Comparison of ENCODE assay signal across 8 cellular contexts in genomic region chr1:3319874-3320245, GRCh38.
DNase-seq lines count a peak whose midpoint lies in the region; ATAC-seq and TF ChIP-seq lines count a peak whose summit lies in the region.

No MANE protein-coding gene starts in this region.

- H3K27ac Mint-ChIP-seq in CD8-positive, alpha-beta T cell = no peak overlapping the region
- H3K27ac Mint-ChIP-seq in activated naive CD8-positive, alpha-beta T cell treated with anti-CD3 and anti-CD28 coated beads, Interleukin-2, amount 50 U/mL, for 24 hours = no peak overlapping the region
- no peak overlapping the region for H3K27ac Mint-ChIP-seq in stimulated activated memory B cell treated with anti-CD40 and anti-IgM and Interleukin-4, amounts not matched to agents 10 μg/mL and 1 μg/mL and 100 μg/mL, for 72 hours

- intact Hi-C loops in CD8-positive, alpha-beta T cell (cut with DNase I, micrococcal nuclease) = no loop called here
- intact Hi-C loops in sciatic nerve (cut with DNase I) = no loop called here

- TF ChIP-seq CTCF in CD8-positive, alpha-beta T cell (IDR thresholded peaks at IDR 0.05) = peak; percentile 26

- DNase-seq in CD8-positive, alpha-beta T cell = no peak
- DNase-seq in NCI-H460 (ENCODE audit: extremely low read depth, low read depth) (peak; percentile 65), iPS DF 6.9 (ENCODE audit: low read depth, low spot score) (peak; percentile 22), sciatic nerve (ENCODE audit: low spot score) (no peak)
- peak; percentile 44 for DNase-seq in activated naive CD8-positive, alpha-beta T cell treated with anti-CD3 and anti-CD28 coated beads, Interleukin-2, amount 50 U/mL, for 24 hours

- no peak overlapping the region for H3K4me3 Mint-ChIP-seq in CD8-positive, alpha-beta T cell
- H3K4me3 Mint-ChIP-seq in activated naive CD8-positive, alpha-beta T cell treated with anti-CD3 and anti-CD28 coated beads, Interleukin-2, amount 50 U/mL, for 24 hours = no peak overlapping the region
- no peak overlapping the region for H3K4me3 Mint-ChIP-seq in stimulated activated memory B cell treated with anti-CD40 and anti-IgM and Interleukin-4, amounts not matched to agents 10 μg/mL and 1 μg/mL and 100 μg/mL, for 72 hours

- H3K4me1 Mint-ChIP-seq in CD8-positive, alpha-beta T cell (ENCODE audit: low read depth) = peaks cover 11% of the 10 kb centered on the region
- H3K4me1 Mint-ChIP-seq in activated naive CD8-positive, alpha-beta T cell treated with anti-CD3 and anti-CD28 coated beads, Interleukin-2, amount 50 U/mL, for 24 hours = peaks cover 8% of the 10 kb centered on the region
- H3K4me1 Mint-ChIP-seq in stimulated activated memory B cell treated with anti-CD40 and anti-IgM and Interleukin-4, amounts not matched to agents 10 μg/mL and 1 μg/mL and 100 μg/mL, for 72 hours = peaks cover 7% of the 10 kb centered on the region

- no peak for ATAC-seq in CD8-positive, alpha-beta T cell
- ATAC-seq in GM19351 (IDR thresholded peaks at IDR 0.05; ENCODE audit: unreplicated experiment) (peak; percentile 59), HG03354 (IDR thresholded peaks at IDR 0.05; ENCODE audit: poor library complexity, severe bottlenecking, unreplicated experiment) (no peak), sciatic nerve (no peak)
- ATAC-seq in activated naive CD8-positive, alpha-beta T cell treated with anti-CD3 and anti-CD28 coated beads, Interleukin-2, amount 50 U/mL, for 24 hours = peak; percentile 41
- peak; percentile 61 for ATAC-seq in stimulated activated memory B cell treated with anti-CD40 and anti-IgM and Interleukin-4, amounts not matched to agents 10 μg/mL and 1 μg/mL and 100 μg/mL, for 72 hours

- no peak overlapping the region for H3K4me3 ChIP-seq in CD8-positive, alpha-beta T cell (ENCODE audit: low read depth, low read length)
- H3K4me3 ChIP-seq in iPS DF 6.9 (ENCODE audit: low read length) = no peak overlapping the region

- POLR2A ChIA-PET in CD8-positive, alpha-beta T cell (lab: Charles Lee) = no interaction called here

- no CpG with 5 or more reads among the region's 4 CpGs for WGBS in iPS DF 6.9 (ENCODE audit: insufficient coverage, insufficient read length)

- no peak overlapping the region for H3K27ac ChIP-seq in CD8-positive, alpha-beta T cell (ENCODE audit: low read depth, low read length)
- no peak overlapping the region for H3K27ac ChIP-seq in iPS DF 6.9 (ENCODE audit: low read length)

- no peaks in the 10 kb centered on the region for H3K4me1 ChIP-seq in CD8-positive, alpha-beta T cell (ENCODE audit: insufficient read depth, low read length)
- no peaks in the 10 kb centered on the region for H3K4me1 ChIP-seq in iPS DF 6.9 (ENCODE audit: control insufficient read depth, insufficient read depth, low read length)

- no peaks in the 10 kb centered on the region for H3K27me3 ChIP-seq in CD8-positive, alpha-beta T cell (ENCODE audit: insufficient read depth, low read length)
- no peaks in the 10 kb centered on the region for H3K27me3 ChIP-seq in iPS DF 6.9 (ENCODE audit: control insufficient read depth, insufficient read depth, low read length)

- CTCF ChIA-PET in CD8-positive, alpha-beta T cell (lab: Charles Lee) = no interaction called here

- H3K9me3 Mint-ChIP-seq in CD8-positive, alpha-beta T cell = peaks cover 7% of the 10 kb centered on the region
- peaks cover 6% of the 10 kb centered on the region for H3K9me3 Mint-ChIP-seq in activated naive CD8-positive, alpha-beta T cell treated with anti-CD3 and anti-CD28 coated beads, Interleukin-2, amount 50 U/mL, for 24 hours
- peaks cover 8% of the 10 kb centered on the region for H3K9me3 Mint-ChIP-seq in stimulated activated memory B cell treated with anti-CD40 and anti-IgM and Interleukin-4, amounts not matched to agents 10 μg/mL and 1 μg/mL and 100 μg/mL, for 72 hours

- H3K36me3 Mint-ChIP-seq in CD8-positive, alpha-beta T cell = no peaks in the 10 kb centered on the region
- peaks cover 2% of the 10 kb centered on the region for H3K36me3 Mint-ChIP-seq in activated naive CD8-positive, alpha-beta T cell treated with anti-CD3 and anti-CD28 coated beads, Interleukin-2, amount 50 U/mL, for 24 hours (ENCODE audit: low read depth)
- no peaks in the 10 kb centered on the region for H3K36me3 Mint-ChIP-seq in stimulated activated memory B cell treated with anti-CD40 and anti-IgM and Interleukin-4, amounts not matched to agents 10 μg/mL and 1 μg/mL and 100 μg/mL, for 72 hours

- H3K9me3 ChIP-seq in CD8-positive, alpha-beta T cell (ENCODE audit: low read length) = no peaks in the 10 kb centered on the region
- H3K9me3 ChIP-seq in iPS DF 6.9 (ENCODE audit: control insufficient read depth, insufficient read depth, low read length) = no peaks in the 10 kb centered on the region; the same call in 1 of the 2 replicates

- H3K27me3 Mint-ChIP-seq in CD8-positive, alpha-beta T cell (ENCODE audit: low read depth) = peaks cover 2% of the 10 kb centered on the region
- peaks cover 4% of the 10 kb centered on the region for H3K27me3 Mint-ChIP-seq in activated naive CD8-positive, alpha-beta T cell treated with anti-CD3 and anti-CD28 coated beads, Interleukin-2, amount 50 U/mL, for 24 hours
- H3K27me3 Mint-ChIP-seq in stimulated activated memory B cell treated with anti-CD40 and anti-IgM and Interleukin-4, amounts not matched to agents 10 μg/mL and 1 μg/mL and 100 μg/mL, for 72 hours = peaks cover 12% of the 10 kb centered on the region

- no peaks in the 10 kb centered on the region for H3K36me3 ChIP-seq in CD8-positive, alpha-beta T cell (ENCODE audit: insufficient read depth, low read length)
- H3K36me3 ChIP-seq in iPS DF 6.9 (ENCODE audit: control insufficient read depth, insufficient read depth, low read length) = no peaks in the 10 kb centered on the region

Comparison
In these comparisons a context has a peak if more than half of its experiments do, and no peak if none do; other contexts are left out.
1. ATAC-seq: peak in GM19351 (single experiment), activated naive CD8-positive, alpha-beta T cell treated with anti-CD3 and anti-CD28 coated beads, Interleukin-2, amount 50 U/mL, for 24 hours (single experiment) and stimulated activated memory B cell treated with anti-CD40 and anti-IgM and Interleukin-4, amounts not matched to agents 10 μg/mL and 1 μg/mL and 100 μg/mL, for 72 hours (single experiment); none in CD8-positive, alpha-beta T cell (single experiment), HG03354 (single experiment) and sciatic nerve (single experiment).
2. DNase-seq: peak in NCI-H460 (single experiment), activated naive CD8-positive, alpha-beta T cell treated with anti-CD3 and anti-CD28 coated beads, Interleukin-2, amount 50 U/mL, for 24 hours (single experiment) and iPS DF 6.9 (single experiment); none in CD8-positive, alpha-beta T cell (0 of 7) and sciatic nerve (single experiment).